ENCODE assay signal across 8 cellular contexts in genomic region chr3:114519415-114519814, GRCh38.
DNase-seq lines count a peak whose midpoint lies in the region; ATAC-seq, FAIRE-seq and TF ChIP-seq lines count a peak whose summit lies in the region.

No MANE protein-coding gene starts in this region.

- TF ChIP-seq CTCF in LNCaP clone FGC (IDR thresholded peaks at IDR 0.05; ENCODE audit: control insufficient read depth, extremely low read depth, insufficient read depth) (no peak), fibroblast of mammary gland (conservative IDR thresholded peaks at IDR 0.05; ENCODE audit: control insufficient read depth, insufficient read depth, low read depth, low read length) (no peak), retinal pigment epithelial cell (conservative IDR thresholded peaks at IDR 0.05; ENCODE audit: low read depth, low read length) (no peak)

- FAIRE-seq in HTR-8/SVneo (lab: Jason Lieb, UNC) = no peak

- ATAC-seq in GM18907 (IDR thresholded peaks at IDR 0.05; ENCODE audit: unreplicated experiment) (peak; percentile 91), GM21717 (IDR thresholded peaks at IDR 0.05; ENCODE audit: unreplicated experiment) (no peak), HG02588 (IDR thresholded peaks at IDR 0.05; ENCODE audit: unreplicated experiment) (no peak)

- H3K4me3 ChIP-seq in LNCaP clone FGC (ENCODE audit: low read depth, low read length) (no peak overlapping the region), fibroblast of mammary gland (ENCODE audit: control insufficient read depth, low read depth, low read length) (no peak overlapping the region), retinal pigment epithelial cell (ENCODE audit: low read length) (no peak overlapping the region)

- in situ Hi-C loops in ACHN (cut with HindIII; ENCODE audit: low pct_ligation_motif_present, low pct_unique_long_range_greater_than_20kb, low sequenced_read_pairs) = no loop called here

- peak; percentile 33 for DNase-seq in ACHN
- peak; percentile 22 for DNase-seq in LNCaP clone FGC (ENCODE audit: low read depth)
- DNase-seq in fibroblast of mammary gland (ENCODE audit: low read depth) = peak; percentile 61
- DNase-seq in retinal pigment epithelial cell (ENCODE audit: low read depth) = peak; percentile 86
- no peak for DNase-seq in HTR-8/SVneo (ENCODE audit: insufficient read length, low spot score)
